16 cellular contexts compared by ENCODE assay signal in the genomic region with DNA sequence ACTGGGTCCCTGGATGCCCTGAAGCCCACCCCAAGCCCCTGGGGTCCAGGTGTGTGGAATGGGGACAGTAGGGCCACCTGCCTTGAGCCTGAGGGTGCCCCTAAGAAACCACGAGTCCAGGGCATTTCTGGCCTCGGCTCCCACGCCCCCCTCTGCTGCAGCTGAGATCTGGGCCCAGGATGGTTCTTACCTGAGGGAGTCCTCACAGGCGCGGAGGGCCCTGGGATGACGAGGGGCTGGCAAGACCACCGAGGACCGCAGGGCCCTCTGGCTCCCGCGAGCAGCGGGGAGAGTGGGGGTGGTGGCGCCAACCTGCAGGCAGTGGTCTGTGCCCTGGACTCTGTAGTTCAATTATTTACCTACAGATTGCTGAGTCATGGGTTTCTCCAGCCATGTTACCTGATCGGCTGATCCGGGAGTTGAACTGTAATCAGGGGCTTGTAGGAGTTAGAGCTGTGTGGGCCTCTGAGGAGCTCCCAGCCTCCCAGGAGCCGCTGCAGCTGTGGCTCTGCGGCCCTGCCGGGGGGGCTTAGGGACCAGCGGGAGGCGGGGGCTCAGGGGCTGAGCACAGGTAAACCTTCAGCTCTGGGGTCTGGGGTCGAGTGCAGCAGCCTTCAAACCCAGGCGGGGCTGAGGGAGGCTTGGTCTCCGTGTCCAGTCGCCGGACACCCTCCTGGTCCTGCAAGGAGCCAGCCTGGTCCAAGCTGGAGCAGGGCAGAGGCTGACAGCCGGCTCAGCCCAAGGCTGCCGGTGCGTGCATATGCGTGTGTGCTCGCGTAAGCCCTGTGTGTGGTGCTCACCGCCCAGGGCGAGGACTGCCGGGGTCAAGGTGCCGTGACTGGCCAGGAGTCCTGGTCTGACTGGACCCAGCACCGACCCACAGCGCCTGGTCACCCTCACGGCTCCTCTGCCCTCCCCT. TPM values are rescaled to one million over a fixed set of nuclear protein-coding genes. Genes with fewer than 3 reads are reported as not detected.
DNase-seq lines count a peak whose midpoint lies in the region; ATAC-seq and TF ChIP-seq lines count a peak whose summit lies in the region.
"Had no signal": no experiment of that assay in that cellular context is flagged by ENCODE, and none has a peak within 500 bp of the region (broad histone marks: within the 10 kb centered on the region; RNA-seq: fewer than 3 reads in every experiment).

A gene with protein sequence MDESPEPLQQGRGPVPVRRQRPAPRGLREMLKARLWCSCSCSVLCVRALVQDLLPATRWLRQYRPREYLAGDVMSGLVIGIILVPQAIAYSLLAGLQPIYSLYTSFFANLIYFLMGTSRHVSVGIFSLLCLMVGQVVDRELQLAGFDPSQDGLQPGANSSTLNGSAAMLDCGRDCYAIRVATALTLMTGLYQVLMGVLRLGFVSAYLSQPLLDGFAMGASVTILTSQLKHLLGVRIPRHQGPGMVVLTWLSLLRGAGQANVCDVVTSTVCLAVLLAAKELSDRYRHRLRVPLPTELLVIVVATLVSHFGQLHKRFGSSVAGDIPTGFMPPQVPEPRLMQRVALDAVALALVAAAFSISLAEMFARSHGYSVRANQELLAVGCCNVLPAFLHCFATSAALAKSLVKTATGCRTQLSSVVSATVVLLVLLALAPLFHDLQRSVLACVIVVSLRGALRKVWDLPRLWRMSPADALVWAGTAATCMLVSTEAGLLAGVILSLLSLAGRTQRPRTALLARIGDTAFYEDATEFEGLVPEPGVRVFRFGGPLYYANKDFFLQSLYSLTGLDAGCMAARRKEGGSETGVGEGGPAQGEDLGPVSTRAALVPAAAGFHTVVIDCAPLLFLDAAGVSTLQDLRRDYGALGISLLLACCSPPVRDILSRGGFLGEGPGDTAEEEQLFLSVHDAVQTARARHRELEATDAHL (minus strand): TSS at position 294 of the 919 bp plus-strand sequence. CDS start 1,701 bp downstream, outside the sequence.

- H3K9me3 Mint-ChIP-seq in activated CD4-positive, alpha-beta T cell treated with anti-CD3 and anti-CD28 coated beads, Interleukin-2, amount 10 ng/mL, durations not matched to agents 24 days and 14 days: no peaks in the 10 kb centered on the region
- H3K9me3 Mint-ChIP-seq: activated T-helper 1 cell treated with anti-CD3 and anti-CD28 coated beads, Interleukin-12 subunit alpha, Interleukin-12 subunit beta, Interleukin-2, Interleukin-4 antibody, amounts not matched to agents 30 ng/mL and 10 ng/mL and 1 ng/mL, durations not matched to agents 14 hours and 24 hours and 36 hours; brain had no signal

- peak within 1 kb of the TSS; percentile 46 for H3K4me3 ChIP-seq in choroid plexus epithelial cell (ENCODE audit: low read depth, low read length)
- H3K4me3 ChIP-seq in mucosa of descending colon: peak within 1 kb of the TSS; percentile 9
- peak within 1 kb of the TSS; percentile 17 for H3K4me3 ChIP-seq in upper lobe of right lung
- H3K4me3 ChIP-seq: MG63 had no signal

- intact Hi-C loops in Right ventricle myocardium inferior (cut with DNase I): no loop called here
- intact Hi-C loops in Right ventricle myocardium superior (cut with DNase I): no loop called here
- intact Hi-C loops in mucosa of descending colon (cut with DNase I, micrococcal nuclease): no loop called here
- intact Hi-C loops in upper lobe of right lung (cut with DNase I): no loop called here
- intact Hi-C loops in activated CD4-positive, alpha-beta T cell treated with anti-CD3 and anti-CD28 coated beads, Interleukin-2, amount 10 ng/mL, durations not matched to agents 24 days and 14 days (cut with micrococcal nuclease): no loop called here

- no peaks in the 10 kb centered on the region for H3K4me1 Mint-ChIP-seq in activated CD4-positive, alpha-beta T cell treated with anti-CD3 and anti-CD28 coated beads, Interleukin-2, amount 10 ng/mL, durations not matched to agents 24 days and 14 days

- no peak within 1 kb of the TSS for H3K27ac Mint-ChIP-seq in activated CD4-positive, alpha-beta T cell treated with anti-CD3 and anti-CD28 coated beads, Interleukin-2, amount 10 ng/mL, durations not matched to agents 24 days and 14 days
- H3K27ac Mint-ChIP-seq: activated T-helper 1 cell treated with anti-CD3 and anti-CD28 coated beads, Interleukin-12 subunit alpha, Interleukin-12 subunit beta, Interleukin-2, Interleukin-4 antibody, amounts not matched to agents 30 ng/mL and 10 ng/mL and 1 ng/mL, durations not matched to agents 14 hours and 24 hours and 36 hours had no signal

- ATAC-seq in Right ventricle myocardium inferior (no peak), Right ventricle myocardium superior (ENCODE audit: poor library complexity) (no peak), mucosa of descending colon (peak; percentile 73), upper lobe of right lung (no peak)

- H3K27ac ChIP-seq in upper lobe of right lung: peak within 1 kb of the TSS; percentile 86

- peak; percentile 69 for DNase-seq in Right ventricle myocardium inferior (ENCODE audit: missing footprints)
- no peak for DNase-seq in Right ventricle myocardium superior
- DNase-seq in choroid plexus epithelial cell (ENCODE audit: low read depth): no peak
- peak; percentile 66 to 68 (median 66) for DNase-seq in mucosa of descending colon
- DNase-seq in upper lobe of right lung: no peak
- no peak for DNase-seq in middle frontal gyrus (ENCODE audit: extremely low spot score, low spot score)
- DNase-seq in activated CD4-positive, alpha-beta T cell treated with anti-CD3 and anti-CD28 coated beads, Interleukin-2, amount 10 ng/mL, durations not matched to agents 24 days and 14 days: no peak
- no peak for DNase-seq in cortex of kidney (lab: John Stamatoyannopoulos, UW)
- DNase-seq: EL; erythroblast; MG63; NCI-H345; SIG-M5; stimulated activated CD4-positive, alpha-beta T cell treated with anti-CD3 and anti-CD28 coated beads, Interleukin-4, amount 100 ng/mL, for 24 hours had no signal

- no peak within 1 kb of the TSS for H3K4me3 Mint-ChIP-seq in activated CD4-positive, alpha-beta T cell treated with anti-CD3 and anti-CD28 coated beads, Interleukin-2, amount 10 ng/mL, durations not matched to agents 24 days and 14 days
- H3K4me3 Mint-ChIP-seq: activated T-helper 1 cell treated with anti-CD3 and anti-CD28 coated beads, Interleukin-12 subunit alpha, Interleukin-12 subunit beta, Interleukin-2, Interleukin-4 antibody, amounts not matched to agents 30 ng/mL and 10 ng/mL and 1 ng/mL, durations not matched to agents 14 hours and 24 hours and 36 hours; brain had no signal

- H3K9me3 ChIP-seq in mucosa of descending colon: no peaks in the 10 kb centered on the region
- no peaks in the 10 kb centered on the region for H3K9me3 ChIP-seq in upper lobe of right lung
- H3K9me3 ChIP-seq: MG63 had no signal

- H3K27me3 Mint-ChIP-seq in activated CD4-positive, alpha-beta T cell treated with anti-CD3 and anti-CD28 coated beads, Interleukin-2, amount 10 ng/mL, durations not matched to agents 24 days and 14 days: peaks cover 12% of the 10 kb centered on the region

- no peaks in the 10 kb centered on the region for H3K36me3 Mint-ChIP-seq in activated CD4-positive, alpha-beta T cell treated with anti-CD3 and anti-CD28 coated beads, Interleukin-2, amount 10 ng/mL, durations not matched to agents 24 days and 14 days (ENCODE audit: low read depth)
- H3K36me3 Mint-ChIP-seq: brain had no signal

- H3K4me1 ChIP-seq in mucosa of descending colon (ENCODE audit: low read depth): peaks cover 32% of the 10 kb centered on the region
- peaks cover 17% of the 10 kb centered on the region for H3K4me1 ChIP-seq in upper lobe of right lung

- no peaks in the 10 kb centered on the region for H3K36me3 ChIP-seq in mucosa of descending colon (ENCODE audit: low read depth)
- H3K36me3 ChIP-seq in upper lobe of right lung: no peaks in the 10 kb centered on the region
- H3K36me3 ChIP-seq: MG63 had no signal

- H3K27me3 ChIP-seq in upper lobe of right lung: peaks cover 17% of the 10 kb centered on the region
- H3K27me3 ChIP-seq: MG63 had no signal

- TF ChIP-seq CTCF in choroid plexus epithelial cell (conservative IDR thresholded peaks at IDR 0.05; ENCODE audit: low read depth, low read length): no peak
- TF ChIP-seq CTCF in mucosa of descending colon (IDR thresholded peaks at IDR 0.05): no peak
- TF ChIP-seq CTCF in upper lobe of right lung (IDR thresholded peaks at IDR 0.05): no peak

RNA-seq across cellular contexts. Expression of the gene that starts here (rescaled TPM):
- total RNA-seq in Right ventricle myocardium inferior: not detected
- total RNA-seq in Right ventricle myocardium superior: 0.19 TPM
- total RNA-seq in mucosa of descending colon: 1 to 10 TPM in 2 of 3 donors, under 1 TPM in 1; 0.85 to 2.8 (median 1.9) TPM
- 0.20 TPM for total RNA-seq in upper lobe of right lung
- total RNA-seq in activated CD4-positive, alpha-beta T cell treated with anti-CD3 and anti-CD28 coated beads, Interleukin-2, amount 10 ng/mL, durations not matched to agents 24 days and 14 days: 0.26 TPM in 1 of 2 replicates, not detected in the other

Comparison
In these comparisons a context has a peak if more than half of its experiments do, and no peak if none do; other contexts are left out.
1. Peak in DNase-seq in Right ventricle myocardium inferior; RNA of the gene not detected or under 1 TPM.
2. DNase-seq: peak in mucosa of descending colon (3 of 3); none in Right ventricle myocardium superior (single experiment), choroid plexus epithelial cell (single experiment), upper lobe of right lung (single experiment), middle frontal gyrus (single experiment), activated CD4-positive, alpha-beta T cell treated with anti-CD3 and anti-CD28 coated beads, Interleukin-2, amount 10 ng/mL, durations not matched to agents 24 days and 14 days (single experiment) and cortex of kidney (single experiment).
3. Peak in every context shown above with its lines, with median percentiles within 50 percentile points of each other: H3K4me3 ChIP-seq.